Comparison of ENCODE assay signal across 11 cellular contexts in the genomic region with DNA sequence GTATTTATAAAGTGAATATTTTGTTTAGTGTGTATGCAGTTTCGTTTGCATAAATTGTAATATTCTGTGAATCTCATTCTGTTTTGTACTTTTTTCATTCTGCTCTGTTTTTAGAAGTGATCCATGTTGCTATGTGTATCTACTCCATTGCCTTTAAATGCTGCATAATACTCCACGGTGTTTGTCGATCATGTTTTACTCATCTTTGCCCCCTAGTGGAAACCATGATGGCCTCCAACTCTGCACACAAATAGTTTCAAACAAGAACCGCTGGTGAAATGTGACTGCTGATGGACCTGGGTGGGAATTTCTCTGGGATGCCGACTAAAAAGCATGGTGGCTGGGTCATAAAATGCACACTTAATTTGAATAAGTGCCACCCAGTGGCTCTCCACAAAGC. TPM values are rescaled to one million over a fixed set of nuclear protein-coding genes. Genes with fewer than 3 reads are reported as not detected.
DNase-seq lines count a peak whose midpoint lies in the region; ATAC-seq and TF ChIP-seq lines count a peak whose summit lies in the region.
"Had no signal": no experiment of that assay in that cellular context is flagged by ENCODE, and none has a peak within 500 bp of the region (broad histone marks: within the 10 kb centered on the region; RNA-seq: fewer than 3 reads in every experiment).

No MANE protein-coding gene starts in this region.

- H3K27ac ChIP-seq in PC-9, result no peak overlapping the region

- H3K27me3 Mint-ChIP-seq in natural killer cell (ENCODE audit: low read depth in 2 of 2), result peaks cover 4 to 47% of the 10 kb centered on the region in 2 donors

- H3K4me1 Mint-ChIP-seq in natural killer cell, result no peaks in the 10 kb centered on the region

- no peaks in the 10 kb centered on the region for H3K36me3 ChIP-seq in PC-9 (ENCODE audit: low read depth)

- H2AFZ ChIP-seq in PC-9, result no peak overlapping the region

- peaks cover 36% of the 10 kb centered on the region; the same call in 1 of the 2 replicates for H3K27me3 ChIP-seq in PC-9 (ENCODE audit: insufficient read depth, low read depth)

- H3K9me2 ChIP-seq in PC-9 (ENCODE audit: insufficient read depth), result no peaks in the 10 kb centered on the region

- no peak overlapping the region for H3K4me3 Mint-ChIP-seq in natural killer cell
- H3K4me3 Mint-ChIP-seq: T-helper 17 cell had no signal

- CTCF ChIA-PET in PC-9 (lab: Charles Lee), result no interaction called here

- H3K4me3 ChIP-seq in PC-9 (no peak overlapping the region), fibroblast of villous mesenchyme (ENCODE audit: low read depth, low read length) (no peak overlapping the region)

- H3K9me3 Mint-ChIP-seq in natural killer cell, result peaks cover 0 to 1% of the 10 kb centered on the region in 2 donors

- no peak overlapping the region for H3K4me2 ChIP-seq in PC-9

- no peaks in the 10 kb centered on the region for H3K36me3 Mint-ChIP-seq in natural killer cell

- no peaks in the 10 kb centered on the region for H3K4me1 ChIP-seq in PC-9 (replicated peaks; ENCODE audit: insufficient read depth)

- DNase-seq in AML-193 (lab: John Stamatoyannopoulos, UW) (peak; percentile 9 to 11), H4 (ENCODE audit: low spot score) (peak; percentile 20), PC-9 (no peak), fibroblast of villous mesenchyme (ENCODE audit: low read depth) (peak; percentile 15), inferior parietal cortex (ENCODE audit: extremely low spot score) (no peak), natural killer cell (no peak), NCI-H524 treated with DMSO at 0.1 percent for 48 hours (lab: John Stamatoyannopoulos, UW) (no peak), hepatic stellate cell (ENCODE audit: low spot score) (no peak)
- DNase-seq: stimulated activated CD4-positive, alpha-beta T cell treated with anti-CD3 and anti-CD28 coated beads, Interleukin-4, amount 100 ng/mL, for 4 hours; T-helper 17 cell had no signal

- no peak overlapping the region for H3K27ac Mint-ChIP-seq in natural killer cell
- H3K27ac Mint-ChIP-seq: T-helper 17 cell had no signal

- H4K20me1 ChIP-seq in PC-9 (ENCODE audit: insufficient read depth), result no peaks in the 10 kb centered on the region

- no peaks in the 10 kb centered on the region for H3K79me2 ChIP-seq in PC-9 (ENCODE audit: low read depth)

- peak; percentile 73 for TF ChIP-seq CTCF in PC-9 (conservative IDR thresholded peaks at IDR 0.05)
- TF ChIP-seq CTCF in fibroblast of villous mesenchyme (IDR thresholded peaks at IDR 0.05; ENCODE audit: insufficient read depth, low read depth, low read length), result peak; percentile 60
- TF ChIP-seq CTCF in natural killer cell (IDR thresholded peaks at IDR 0.05), result no peak

- ATAC-seq in natural killer cell, result no peak
- ATAC-seq: esophagus mucosa, T-helper 17 cell had no signal

- BruUV-seq in PC-9 (replicated peaks; lab: Mats Ljungman, UMichigan), result no TSS peak

- POLR2A ChIA-PET in PC-9 (lab: Charles Lee; ENCODE audit: unreplicated experiment), result no interaction called here

- H3K9me3 ChIP-seq in PC-9 (ENCODE audit: insufficient read depth, low read depth), result no peaks in the 10 kb centered on the region

- intact Hi-C loops in PC-9 (cut with micrococcal nuclease; ENCODE audit: unreplicated experiment) (loop anchor here (5.0 kb wide), 1 partner anchor 181 kb away; no protein-coding TSS in a partner anchor), natural killer cell (cut with micrococcal nuclease) (no loop called here)

- no peaks in the 10 kb centered on the region for H3F3A ChIP-seq in PC-9 (ENCODE audit: insufficient read depth, low read depth)

RNA-seq across cellular contexts. Expression of gene SKOR2, which starts 32.0 kb away (rescaled TPM):
- total RNA-seq in H4 (2014; rRNA removed; shearing (Covaris generic)), result not detected in 2 replicates
- total RNA-seq in PC-9 (2021), result not detected in 2 replicates
- not detected in 2 replicates for total RNA-seq in fibroblast of villous mesenchyme
- not detected for total RNA-seq in natural killer cell
- total RNA-seq: esophagus mucosa, T-helper 17 cell had no signal

Comparison
In these comparisons a context has a peak if more than half of its experiments do, and no peak if none do; other contexts are left out.
1. DNase-seq: peak in AML-193 (2 of 2), H4 (single experiment) and fibroblast of villous mesenchyme (single experiment); none in PC-9 (0 of 2), inferior parietal cortex (single experiment), natural killer cell (single experiment), NCI-H524 treated with DMSO at 0.1 percent for 48 hours (single experiment) and hepatic stellate cell (single experiment).